In genomic region chr11:67288452-67289225, GRCh38 we compare ENCODE assay signal across 1 cellular context.
TF ChIP-seq lines count a peak whose summit lies in the region.

No MANE protein-coding gene starts in this region.

TF ChIP-seq in Ishikawa, 13 proteins besides CTCF, POLR2A, EP300 and RAD21:
- TF ChIP-seq TEAD4 (IDR thresholded peaks at IDR 0.05) (no peak), CREB1 (IDR thresholded peaks at IDR 0.05; ENCODE audit: low read depth) (no peak), USF1 (IDR thresholded peaks at IDR 0.05) (no peak), ZBTB7A (IDR thresholded peaks at IDR 0.05; ENCODE audit: low read depth) (peak; percentile 88), NFIC (IDR thresholded peaks at IDR 0.05) (0 out of 2 replicates have a peak, but pooled peaks have one; percentile 6), MAX (IDR thresholded peaks at IDR 0.05) (peak; percentile 84), EGR1 (IDR thresholded peaks at IDR 0.05) (peak; percentile 58; the same call in 1 of the 2 replicates), CEBPB (IDR thresholded peaks at IDR 0.05) (peak; percentile 98), TAF1 (IDR thresholded peaks at IDR 0.05; ENCODE audit: low read depth) (peak; percentile 69; the same call in 1 of the 2 replicates), TCF12 (IDR thresholded peaks at IDR 0.05; ENCODE audit: low read depth) (peak; percentile 41), REST (IDR thresholded peaks at IDR 0.05; ENCODE audit: low read depth) (no peak; the same call in 1 of the 2 replicates), FOXM1 (IDR thresholded peaks at IDR 0.05; ENCODE audit: borderline replicate concordance, low read depth) (peak; percentile 70; the same call in 1 of the 2 replicates), YY1 (IDR thresholded peaks at IDR 0.05; ENCODE audit: low read depth) (peak; percentile 38; the same call in 1 of the 2 replicates)
